In genomic region chr2:200308421-200309295, GRCh38 we compare ENCODE assay signal across 8 cellular contexts. TPM values are rescaled to one million over a fixed set of nuclear protein-coding genes. Genes with fewer than 3 reads are reported as not detected.
A peak's percentile ranks its signal among the peaks of the same experiment; 100 is the strongest.
DNase-seq lines count a peak whose midpoint lies in the region; ATAC-seq, FAIRE-seq and TF ChIP-seq lines count a peak whose summit lies in the region.

No MANE protein-coding gene starts in this region.

- H2BK15ac ChIP-seq in mesenchymal stem cell (ENCODE audit: low read depth, poor library complexity, severe bottlenecking) = no peak overlapping the region

- H3K4me1 ChIP-seq in K562 (replicated peaks in 1 of 2; ENCODE audit: control insufficient read depth in 2 of 2, insufficient read depth in 2 of 2, low read length in 2 of 2) (peaks cover 0 to 8% of the 10 kb centered on the region in 2 experiments; a peak in 3 of 5 replicates), mesenchymal stem cell (ENCODE audit: control insufficient read depth, insufficient read depth, low read depth, low read length) (no peaks in the 10 kb centered on the region)

- H3K9me3 ChIP-seq in K562 (replicated peaks; ENCODE audit: control insufficient read depth, insufficient read depth, low read depth, low read length) (no peaks in the 10 kb centered on the region), mesenchymal stem cell (ENCODE audit: control insufficient read depth, low read length) (no peaks in the 10 kb centered on the region)

- peak overlapping the region; percentile 71 for H3K4me3 ChIP-seq in HFF-Myc (replicated peaks; ENCODE audit: low read depth, low read length)
- no peak overlapping the region; the same call in 1 of the 2 replicates for H3K4me3 ChIP-seq in K562
- H3K4me3 ChIP-seq in mesenchymal stem cell (ENCODE audit: insufficient read depth in 1 of 2, low read depth in 1 of 2, low read length in 2 of 2) = peak overlapping the region in 1 of 2 experiments; percentile 86

- H3K36me3 ChIP-seq in K562 (ENCODE audit: control insufficient read depth, insufficient read depth, low read length) (no peaks in the 10 kb centered on the region), mesenchymal stem cell (ENCODE audit: control insufficient read depth in 1 of 2, insufficient read depth in 2 of 2, low read depth in 1 of 2, low read length in 2 of 2) (no peaks in the 10 kb centered on the region)

- no peak overlapping the region for H3K23ac ChIP-seq in mesenchymal stem cell (ENCODE audit: low read length in 2 of 2)

- H2BK5ac ChIP-seq in mesenchymal stem cell (ENCODE audit: low read depth, low read length, poor library complexity, severe bottlenecking) = no peak overlapping the region

- H3K9me1 ChIP-seq in K562 (ENCODE audit: control insufficient read depth, insufficient read depth, low read length) = no peaks in the 10 kb centered on the region

- POLR2A ChIA-PET in K562 (lab: Yijun Ruan, JAX) = interaction anchor here (0.7 kb wide), 1 partner anchor 15 kb away, joined by 3 read pairs; no protein-coding TSS in a partner anchor

- H3K27ac ChIP-seq in K562 (ENCODE audit: extremely low read depth, low read depth, low read length) = no peak overlapping the region
- peak overlapping the region; percentile 19 for H3K27ac ChIP-seq in mesenchymal stem cell (ENCODE audit: low read length, poor library complexity, severe bottlenecking)

- intact Hi-C loops in K562 (cut with micrococcal nuclease) = loop anchor here (5.0 to 10.0 kb wide), 3 partner anchors 134 to 321 kb away; no protein-coding TSS in a partner anchor

- no peak overlapping the region for H3K9ac ChIP-seq in K562 (ENCODE audit: insufficient read depth in 1 of 2, low read depth in 2 of 2, low read length in 2 of 2)
- peak overlapping the region; percentile 87 for H3K9ac ChIP-seq in mesenchymal stem cell (ENCODE audit: low read length)

- no peak overlapping the region for H2AFZ ChIP-seq in K562 (ENCODE audit: low read depth, low read length)
- no peak overlapping the region for H2AFZ ChIP-seq in mesenchymal stem cell (ENCODE audit: low read depth, low read length)

- no peak overlapping the region for H2BK120ac ChIP-seq in mesenchymal stem cell (ENCODE audit: low read depth, low read length)

- in situ Hi-C loops in K562 (cut with MboI) = no loop called here

- no peak for FAIRE-seq in K562 (lab: Jason Lieb, UNC)

- H4K91ac ChIP-seq in mesenchymal stem cell (ENCODE audit: low read length) = no peak overlapping the region

- TF ChIP-seq POLR2A in K562 (conservative IDR thresholded peaks at IDR 0.05) = no peak

- H3K27me3 ChIP-seq in K562 (ENCODE audit: control insufficient read depth in 2 of 2, insufficient read depth in 2 of 2, low read length in 2 of 2) (no peaks in the 10 kb centered on the region), mesenchymal stem cell (ENCODE audit: control insufficient read depth in 1 of 2, insufficient read depth in 1 of 2, low read length in 2 of 2) (no peaks in the 10 kb centered on the region)

- CTCF ChIA-PET in K562 (lab: Yijun Ruan, JAX; ENCODE audit: low intra/inter-chr PET ratio) = no interaction called here

- no TSS peak for BruUV-seq in K562 (replicated peaks; lab: Mats Ljungman, UMichigan)

- H2AK5ac ChIP-seq in mesenchymal stem cell (ENCODE audit: low read length, severe bottlenecking) = no peak overlapping the region

- no peak overlapping the region for H3K4me2 ChIP-seq in K562 (ENCODE audit: insufficient read depth, low read length)
- peak overlapping the region; percentile 9 for H3K4me2 ChIP-seq in mesenchymal stem cell (ENCODE audit: low read length, poor library complexity, severe bottlenecking)

- H3K79me2 ChIP-seq in K562 (ENCODE audit: control insufficient read depth, insufficient read depth, low read length) = peaks cover 8% of the 10 kb centered on the region; the same call in 1 of the 3 replicates

- no peaks in the 10 kb centered on the region for H4K20me1 ChIP-seq in K562 (replicated peaks; ENCODE audit: control insufficient read depth, insufficient read depth, low read length)

- 40% methylated on average over 5 of the region's 5 CpGs for WGBS in K562 (ENCODE audit: insufficient coverage, low coverage, missing lambda C conversion rate)
- WGBS in mesenchymal stem cell = 14% methylated on average over 2 of the region's 5 CpGs

- no peak overlapping the region for H3K18ac ChIP-seq in mesenchymal stem cell (ENCODE audit: low read depth in 1 of 2, low read length in 2 of 2)

- ATAC-seq in K562 = no peak
- ATAC-seq in HG02884 (IDR thresholded peaks at IDR 0.05; ENCODE audit: unreplicated experiment) = no peak
- no peak for ATAC-seq in HG03196 (IDR thresholded peaks at IDR 0.05; ENCODE audit: unreplicated experiment)
- no peak for ATAC-seq in GM18867 (IDR thresholded peaks at IDR 0.05; ENCODE audit: unreplicated experiment)

- no peak overlapping the region for H3K4ac ChIP-seq in mesenchymal stem cell (ENCODE audit: low read depth in 1 of 2, low read length in 2 of 2)

- TF ChIP-seq RAD21 in K562 (CRISPR knock-in tag; conservative IDR thresholded peaks at IDR 0.05 in 1 of 2, IDR thresholded peaks at IDR 0.05 in 1 of 2) = peak; percentile 17 to 30; a peak in 2 of 4 replicates

- H3K14ac ChIP-seq in mesenchymal stem cell (ENCODE audit: low read length in 2 of 2) = no peak overlapping the region

- no peaks in the 10 kb centered on the region for H3K79me1 ChIP-seq in mesenchymal stem cell (replicated peaks; ENCODE audit: low read length, poor library complexity, severe bottlenecking)

- TF ChIP-seq EP300 in K562 (IDR thresholded peaks at IDR 0.05; ENCODE audit: low read length) = no peak

- no peak overlapping the region for H4K8ac ChIP-seq in mesenchymal stem cell (ENCODE audit: low read length)

- DNase-seq in AG08395 (ENCODE audit: low spot score) = peak; percentile 24
- peak; percentile 20 for DNase-seq in HFF-Myc (ENCODE audit: extremely low read depth, low read depth)
- DNase-seq in K562 (ENCODE audit: extremely low read depth in 1 of 4, low spot score in 3 of 4) = no peak
- DNase-seq in mesenchymal stem cell = peak; percentile 62
- DNase-seq in stimulated activated CD4-positive, alpha-beta T cell treated with anti-CD3 and anti-CD28 coated beads, Interleukin-4, amount 100 ng/mL, for 4 hours = no peak

- TF ChIP-seq CTCF in HFF-Myc (IDR thresholded peaks at IDR 0.05; ENCODE audit: low read depth, low read length, missing control alignments) = peak; percentile 3
- peak in 1 of 3 experiments; percentile 11; a peak in 1 of 6 replicates for TF ChIP-seq CTCF in K562 (IDR thresholded peaks at IDR 0.05 in 2 of 3, conservative IDR thresholded peaks at IDR 0.05 in 1 of 3; ENCODE audit: insufficient read depth in 2 of 3, low read depth in 1 of 3, low read length in 3 of 3)

- no peak overlapping the region for H2BK12ac ChIP-seq in mesenchymal stem cell (ENCODE audit: low read length in 2 of 2)

TF ChIP-seq in K562, 482 proteins besides CTCF, POLR2A, EP300 and RAD21:
- peak in 1 of 2 experiments; percentile 24; a peak in 1 of 4 replicates for TF ChIP-seq RCOR1 (IDR thresholded peaks at IDR 0.05; ENCODE audit: borderline replicate concordance in 1 of 2, low read depth in 2 of 2, low read length in 2 of 2)
- no peak for TF ChIP-seq POLR2B (IDR thresholded peaks at IDR 0.05; ENCODE audit: low read depth, partially characterized antibody)

RNA-seq across cellular contexts. Expression of gene SPATS2L, which starts 2.2 kb away (rescaled TPM):
- 17.5 and 23.3 TPM in 2 replicates for total RNA-seq in K562 (2011; cell fraction: chromatin; rRNA removed; ENCODE audit: low replicate concordance)
- total RNA-seq in K562 (2011; cell fraction: nucleolus; rRNA removed) = 8.3 and 8.9 TPM in 2 replicates
- 10.0 and 18.6 TPM in 2 replicates for total RNA-seq in K562 (2011; cell fraction: nucleoplasm; rRNA removed)
- total RNA-seq in K562 (2014; rRNA removed) (23.3 and 26.1 TPM in 2 replicates), K562 (2014; rRNA removed; fragmentation: Illumina TruSeq; extraction: Trizol) (24.9 and 29.4 TPM in 2 replicates), K562 (2015; rRNA removed; fragmentation: Illumina TruSeq; extraction: Trizol) (23.4 and 24.5 TPM in 2 replicates), K562 (2021) (25.8 and 29.1 TPM in 2 replicates)
- polyA plus RNA-seq in K562 (2011; rRNA removed) (34.6 and 41.4 TPM in 2 replicates), K562 (2014; fragmentation: Illumina TruSeq; extraction: Trizol) (34.2 and 41.5 TPM in 2 replicates), K562 (2014; fragmentation: Nextera tagmentation; extraction: Ambion mirVana) (10 to 100 TPM; 11.3 to 11.6 TPM), K562 (2014; rRNA removed) (28.0 and 33.4 TPM in 2 replicates)
- polyA plus RNA-seq in K562 (2011; cell fraction: cytosol; rRNA removed) = 22.2 and 31.6 TPM in 2 replicates
- polyA plus RNA-seq in K562 (2011; cell fraction: nucleus; rRNA removed) = 24.7 and 24.8 TPM in 2 replicates
- polyA plus RNA-seq in K562 (2012) = 22.3 and 27.8 TPM in 2 replicates
- 48.3 and 50.5 TPM in 2 replicates for polyA minus RNA-seq in K562 (2011; rRNA and poly(A)+ RNA removed)
- polyA minus RNA-seq in K562 (2011; cell fraction: cytosol; rRNA and poly(A)+ RNA removed) = 23.6 and 28.4 TPM in 2 replicates
- 18.2 and 31.0 TPM in 2 replicates for polyA minus RNA-seq in K562 (2011; cell fraction: nucleus; rRNA and poly(A)+ RNA removed)
- polyA plus RNA-seq in mesenchymal stem cell (2013, experiment 1 of 2) = 377 TPM
- polyA plus RNA-seq in mesenchymal stem cell (2013, experiment 2 of 2) = 383 TPM

Comparison
In these comparisons a context has a peak if more than half of its experiments do, and no peak if none do; other contexts are left out.
1. DNase-seq: peak in AG08395 (single experiment), HFF-Myc (single experiment) and mesenchymal stem cell (single experiment); none in K562 (0 of 4) and stimulated activated CD4-positive, alpha-beta T cell treated with anti-CD3 and anti-CD28 coated beads, Interleukin-4, amount 100 ng/mL, for 4 hours (0 of 2).